Comparison of ENCODE assay signal across 8 cellular contexts in genomic region chr17:42287305-42288077, GRCh38. TPM values are rescaled to one million over a fixed set of nuclear protein-coding genes. Genes with fewer than 3 reads are reported as not detected.
A peak's percentile ranks its signal among the peaks of the same experiment; 100 is the strongest.
DNase-seq lines count a peak whose midpoint lies in the region; TF ChIP-seq lines count a peak whose summit lies in the region.

No MANE protein-coding gene starts in this region.

- H3K36me3 ChIP-seq in SJSA1, result no peaks in the 10 kb centered on the region
- no peaks in the 10 kb centered on the region for H3K36me3 ChIP-seq in iPS-20b (ENCODE audit: insufficient read depth, low read depth, low read length)
- H3K36me3 ChIP-seq in spleen, result peaks cover 0 to 19% (median 4%) of the 10 kb centered on the region in 6 donors

- TF ChIP-seq CTCF in astrocyte of the cerebellum (IDR thresholded peaks at IDR 0.05; ENCODE audit: low read depth, low read length, missing control alignments), result no peak
- no peak for TF ChIP-seq CTCF in spleen (IDR thresholded peaks at IDR 0.05 in 8 of 11, conservative IDR thresholded peaks at IDR 0.05 in 3 of 11)

- H3K9ac ChIP-seq in iPS-20b (ENCODE audit: low read depth, low read length), result peak overlapping the region; percentile 31; the same call in 1 of the 2 replicates

- H3K4me3 ChIP-seq in SJSA1, result peak overlapping the region; percentile 51
- H3K4me3 ChIP-seq in astrocyte of the cerebellum (ENCODE audit: low read depth, low read length), result peak overlapping the region; percentile 30
- H3K4me3 ChIP-seq in iPS-20b (ENCODE audit: low read length), result peak overlapping the region; percentile 50; the same call in 1 of the 2 replicates
- peak overlapping the region; percentile 57 to 81 (median 69) for H3K4me3 ChIP-seq in spleen

- DNase-seq in NK-92 treated with Interleukin-12 subunit alpha and Interleukin-12 subunit beta, amount 100 ng/mL, for 24 hours (lab: John Stamatoyannopoulos, UW), result peak; percentile 32
- DNase-seq in NK-92 (lab: John Stamatoyannopoulos, UW; ENCODE audit: unreplicated experiment), result no peak
- DNase-seq in SJSA1 (ENCODE audit: low read depth in 1 of 2, low spot score in 2 of 2), result peak in 1 of 2 experiments; percentile 36
- no peak for DNase-seq in astrocyte of the cerebellum (ENCODE audit: low read depth)
- peak; percentile 87 for DNase-seq in spleen
- no peak for DNase-seq in EL
- no peak for DNase-seq in NCI-H2107 (lab: John Stamatoyannopoulos, UW)

- intact Hi-C loops in spleen (cut with DNase I; ENCODE audit: low total_unique reads), result no loop called here

- H3K4me1 ChIP-seq in SJSA1 (replicated peaks), result peaks cover 22% of the 10 kb centered on the region
- no peaks in the 10 kb centered on the region for H3K4me1 ChIP-seq in iPS-20b (ENCODE audit: insufficient read depth, low read length)
- H3K4me1 ChIP-seq in spleen, result peaks cover 13 to 85% (median 45%) of the 10 kb centered on the region in 6 donors

- no peaks in the 10 kb centered on the region for H3K27me3 ChIP-seq in SJSA1 (replicated peaks)
- peaks cover 46% of the 10 kb centered on the region for H3K27me3 ChIP-seq in iPS-20b (ENCODE audit: insufficient read depth, low read length)
- no peaks in the 10 kb centered on the region for H3K27me3 ChIP-seq in spleen (replicated peaks in 1 of 7)

- H3K27ac ChIP-seq in SJSA1, result no peak overlapping the region
- H3K27ac ChIP-seq in iPS-20b (ENCODE audit: low read length), result no peak overlapping the region
- peak overlapping the region; percentile 86 to 97 (median 92) for H3K27ac ChIP-seq in spleen

- in situ Hi-C loops in astrocyte of the cerebellum (cut with HindIII; ENCODE audit: low sequenced_read_pairs), result no loop called here

- TF ChIP-seq POLR2A in spleen (IDR thresholded peaks at IDR 0.05), result no peak

- H3K9me3 ChIP-seq in SJSA1 (replicated peaks) (no peaks in the 10 kb centered on the region), iPS-20b (ENCODE audit: insufficient read depth, low read depth, low read length) (no peaks in the 10 kb centered on the region), spleen (no peaks in the 10 kb centered on the region)

- WGBS in spleen, 5 donors, result 9 to 17% (median 15%) methylated on average over 17 to 20 of the region's 20 CpGs

RNA-seq across cellular contexts. Expression of gene STAT5A, which starts 0.8 kb away (rescaled TPM):
- 4.6 and 4.8 TPM in 2 replicates for total RNA-seq in SJSA1 (2014; rRNA removed; shearing (Covaris generic))
- 100 to 1,000 TPM in 1 of 7 donors, 10 to 100 TPM in 6; 63.7 to 131 (median 76.5) TPM for total RNA-seq in spleen
- 10 to 100 TPM; 22.7 to 42.3 (median 28.4) TPM for polyA plus RNA-seq in spleen

RNA-seq across cellular contexts. Expression of gene STAT5B, which starts 11.3 kb away (rescaled TPM):
- total RNA-seq in SJSA1 (2014; rRNA removed; shearing (Covaris generic)), result 22.1 and 36.0 TPM in 2 replicates
- 100 to 1,000 TPM in 5 of 7 donors, 10 to 100 TPM in 2; 90.2 to 171 (median 103) TPM for total RNA-seq in spleen
- 10 to 100 TPM; 26.4 to 34.7 (median 26.4) TPM for polyA plus RNA-seq in spleen

Comparison
In these comparisons a context has a peak if more than half of its experiments do, and no peak if none do; other contexts are left out.
1. DNase-seq: peak in NK-92 treated with Interleukin-12 subunit alpha and Interleukin-12 subunit beta, amount 100 ng/mL, for 24 hours (single experiment) and spleen (single experiment); none in NK-92 (single experiment), astrocyte of the cerebellum (single experiment), EL (single experiment) and NCI-H2107 (single experiment).
2. H3K27ac ChIP-seq: peak in spleen (8 of 8); none in SJSA1 (single experiment) and iPS-20b (single experiment).
3. RNA of gene STAT5A, which starts 0.8 kb away (total RNA-seq): 63.7 to 131 TPM in spleen; 4.6 to 4.8 TPM in SJSA1; every median in the first group is over 10 times any median in the second.
4. Peak in every context shown above with its lines, with median percentiles within 50 percentile points of each other: H3K4me3 ChIP-seq.